ENCODE assay signal across 37 cellular contexts in genomic region chr6:73371984-73372383, GRCh38. TPM values are rescaled to one million over a fixed set of nuclear protein-coding genes. Genes with fewer than 3 reads are reported as not detected.
"Had no signal": no experiment of that assay in that cellular context is flagged by ENCODE, and none has a peak within 500 bp of the region (broad histone marks: within the 10 kb centered on the region; RNA-seq: fewer than 3 reads in every experiment).

No MANE protein-coding gene starts in this region.

- DNase-seq: Karpas-422, Kasumi-1, MG63, MM.1S, MV-4-11, NCI-H1048, NCI-H1092, NCI-H1092 treated with DMSO at 0.1 percent for 48 hours, NCI-H1105, NCI-H1105 treated with DMSO at 0.1 percent for 48 hours, NCI-H1417, NCI-H1417 treated with DMSO at 0.1 percent for 48 hours, NCI-H1436, NCI-H1436 treated with DMSO at 0.1 percent for 48 hours, NCI-H146, NCI-H1694, NCI-H1694 treated with DMSO at 0.1 percent for 48 hours, NCI-H187, NCI-H187 treated with DMSO at 0.1 percent for 48 hours, NCI-H1930, NCI-H2029, NCI-H2029 treated with DMSO at 0.1 percent for 48 hours, NCI-H2081, NCI-H2081 treated with DMSO at 0.1 percent for 48 hours, NCI-H2107, NCI-H2171, NCI-H2171 treated with DMSO at 0.1 percent for 48 hours, NCI-H2227 treated with DMSO at 0.1 percent for 48 hours, NCI-H226, NCI-H345, NCI-H510A, NCI-H510A treated with DMSO at 0.1 percent for 48 hours, NCI-H524 had no signal

- H3K4me3 ChIP-seq: MG63 had no signal

- H3K36me3 ChIP-seq: MG63 had no signal

- H3K27me3 ChIP-seq: MG63 had no signal

RNA-seq across cellular contexts. Expression of gene OOEP, which starts 2.3 kb away (rescaled TPM):
- total RNA-seq: LHCN-M2, M059J, MCF 10A, NCI-H460 had no signal

RNA-seq across cellular contexts. Expression of gene KHDC3L, which starts 9.5 kb away (rescaled TPM):
- total RNA-seq: LHCN-M2, MCF 10A, NCI-H460 had no signal

RNA-seq across cellular contexts. Expression of gene DPPA5, which starts 17.9 kb away (rescaled TPM):
- total RNA-seq: LHCN-M2, M059J, MCF 10A, NCI-H460 had no signal

RNA-seq across cellular contexts. Expression of gene DDX43, which starts 22.6 kb away (rescaled TPM):
- total RNA-seq: LHCN-M2, M059J, MCF 10A, NCI-H460 had no signal
